2 cellular contexts compared by ENCODE assay signal in genomic region chr11:113324250-113324649, GRCh38.
TF ChIP-seq lines count a peak whose summit lies in the region.

No MANE protein-coding gene starts in this region.

TF ChIP-seq in neural cell, 6 proteins besides CTCF, POLR2A, EP300 and RAD21 (continued from another document):
- no peak for TF ChIP-seq REST (IDR thresholded peaks at IDR 0.05; ENCODE audit: borderline replicate concordance)
- peak; percentile 62 for TF ChIP-seq POLR2AphosphoS5 (IDR thresholded peaks at IDR 0.05)
- TF ChIP-seq TAF1 (IDR thresholded peaks at IDR 0.05; ENCODE audit: low read depth): no peak
- TF ChIP-seq MXI1 (conservative IDR thresholded peaks at IDR 0.05; ENCODE audit: poor library complexity, severe bottlenecking): no peak
- no peak for TF ChIP-seq SMC3 (conservative IDR thresholded peaks at IDR 0.05; ENCODE audit: poor library complexity)

TF ChIP-seq in WTC11, 78 proteins besides CTCF, POLR2A, EP300 and RAD21 (continued from another document):
- no peak for TF ChIP-seq STAT6 (CRISPR knock-in tag; conservative IDR thresholded peaks at IDR 0.05; ENCODE audit: low read depth)
- no peak for TF ChIP-seq ATF1 (CRISPR knock-in tag; IDR thresholded peaks at IDR 0.05)
- TF ChIP-seq ZNF512 (CRISPR knock-in tag; IDR thresholded peaks at IDR 0.05; ENCODE audit: borderline replicate concordance): no peak
- no peak for TF ChIP-seq JUN (CRISPR knock-in tag; IDR thresholded peaks at IDR 0.05)
